8 cellular contexts compared by ENCODE assay signal in genomic region chr11:74398244-74399159, GRCh38. TPM values are rescaled to one million over a fixed set of nuclear protein-coding genes. Genes with fewer than 3 reads are reported as not detected.
DNase-seq lines count a peak whose midpoint lies in the region; ATAC-seq and TF ChIP-seq lines count a peak whose summit lies in the region.

PGM2L1 (minus strand) TSS chr11:74398433; CDS start chr11:74398161, 272 bp downstream.

- H3K36me3 ChIP-seq in smooth muscle cell (ENCODE audit: low read depth) = no peaks in the 10 kb centered on the region

- peak within 1 kb of the TSS; percentile 90 for H3K27ac ChIP-seq in caudate nucleus (ENCODE audit: low read depth, low read length)
- H3K27ac ChIP-seq in smooth muscle cell (ENCODE audit: low read depth) = peak within 1 kb of the TSS; percentile 64

- H3K4me3 Mint-ChIP-seq in WTC11 = peak within 1 kb of the TSS; percentile 99
- H3K4me3 Mint-ChIP-seq in immature natural killer cell = peak within 1 kb of the TSS; percentile 98 to 100 (median 99)

- in situ Hi-C loops in GM18951 (cut with MboI; ENCODE audit: low sequenced_read_pairs, unreplicated experiment) = no loop called here

- ATAC-seq in HG03175 (IDR thresholded peaks at IDR 0.05; ENCODE audit: unreplicated experiment) (peak; percentile 97), WTC11 (peak; percentile 89)

- CTCF ChIA-PET in WTC11 (lab: Charles Lee) = interaction anchor here (0.6 to 3.0 kb wide), 10 partner anchors 9 to 280 kb away, joined by 3 to 18 read pairs (median 4); partner anchors contain the start of gene LIPT2

- H3K36me3 Mint-ChIP-seq in WTC11 (no peaks in the 10 kb centered on the region), immature natural killer cell (peaks cover 0 to 5% (median 0%) of the 10 kb centered on the region in 3 donors)

- under 1% methylated on average over 55 of the region's 71 CpGs for WGBS in smooth muscle cell (ENCODE audit: low lambda C conversion rate)

- peak within 1 kb of the TSS; percentile 94 for H2AFZ ChIP-seq in smooth muscle cell (ENCODE audit: low read depth)

- peak; percentile 96 for DNase-seq in AG08396 (ENCODE audit: low spot score)
- peak; percentile 97 for DNase-seq in NCI-H2227 treated with DMSO at 0.1 percent for 48 hours (lab: John Stamatoyannopoulos, UW)
- peak; percentile 91 for DNase-seq in WTC11 (ENCODE audit: low spot score)
- DNase-seq in caudate nucleus (lab: John Stamatoyannopoulos, UW) = peak; percentile 57 to 98 (median 93)
- peak; percentile 91 to 94 (median 94) for DNase-seq in immature natural killer cell
- DNase-seq in smooth muscle cell (lab: John Stamatoyannopoulos, UW; ENCODE audit: unreplicated experiment) = peak; percentile 96

- peak within 1 kb of the TSS; percentile 97 for H3K4me2 ChIP-seq in smooth muscle cell

- POLR2A ChIA-PET in WTC11 (lab: Charles Lee) = interaction anchor here (0.6 to 1.3 kb wide), 9 partner anchors 9 to 801 kb away, joined by 3 to 7 read pairs (median 3); partner anchors contain the start of gene FAM168A

- peaks cover 15% of the 10 kb centered on the region for H3K4me1 Mint-ChIP-seq in WTC11
- peaks cover 10 to 19% of the 10 kb centered on the region in 2 donors for H3K4me1 Mint-ChIP-seq in immature natural killer cell

- H3K27me3 Mint-ChIP-seq in WTC11 (ENCODE audit: low read depth) (no peaks in the 10 kb centered on the region), immature natural killer cell (ENCODE audit: low read depth in 3 of 3) (peaks cover 2 to 5% (median 5%) of the 10 kb centered on the region in 3 donors)

- H3K4me1 ChIP-seq in smooth muscle cell (ENCODE audit: low read depth) = peaks cover 8% of the 10 kb centered on the region

- no peaks in the 10 kb centered on the region for H3F3A ChIP-seq in smooth muscle cell (ENCODE audit: low read depth)

- peak within 1 kb of the TSS; percentile 77 for H3K9ac ChIP-seq in smooth muscle cell (ENCODE audit: low read depth)

- H3K79me2 ChIP-seq in smooth muscle cell (ENCODE audit: low read depth) = peaks cover 8% of the 10 kb centered on the region

- H3K9me3 Mint-ChIP-seq in WTC11 = no peaks in the 10 kb centered on the region
- H3K9me3 Mint-ChIP-seq in immature natural killer cell = no peaks in the 10 kb centered on the region

- no peaks in the 10 kb centered on the region for H3K27me3 ChIP-seq in smooth muscle cell (ENCODE audit: low read depth)

- peak within 1 kb of the TSS; percentile 97 for H3K27ac Mint-ChIP-seq in WTC11
- peak within 1 kb of the TSS; percentile 82 to 99 (median 97) for H3K27ac Mint-ChIP-seq in immature natural killer cell

- TF ChIP-seq CTCF in WTC11 (IDR thresholded peaks at IDR 0.05) (no peak), smooth muscle cell (IDR thresholded peaks at IDR 0.05; ENCODE audit: borderline replicate concordance, insufficient read depth, poor library complexity, severe bottlenecking) (no peak)

- TF ChIP-seq POLR2A in GM18951 (IDR thresholded peaks at IDR 0.05; ENCODE audit: extremely low read depth, insufficient read depth, insufficient read length) = peak; percentile 71

- peaks cover 14% of the 10 kb centered on the region for H4K20me1 ChIP-seq in smooth muscle cell (ENCODE audit: low read depth)

- peak within 1 kb of the TSS; percentile 81 for H3K4me3 ChIP-seq in smooth muscle cell

- H3K9me3 ChIP-seq in smooth muscle cell (replicated peaks; ENCODE audit: low read depth) = no peaks in the 10 kb centered on the region

TF ChIP-seq in WTC11, 78 proteins besides CTCF, POLR2A, EP300 and RAD21:
- TF ChIP-seq ERG (CRISPR knock-in tag; IDR thresholded peaks at IDR 0.05) (no peak), ZNF121 (CRISPR knock-in tag; IDR thresholded peaks at IDR 0.05) (no peak), NR3C1 (CRISPR knock-in tag; conservative IDR thresholded peaks at IDR 0.05; ENCODE audit: low read depth) (no peak), SMAD3 (CRISPR knock-in tag; IDR thresholded peaks at IDR 0.05; ENCODE audit: borderline replicate concordance) (0 out of 2 replicates have a peak, but pooled peaks have one; percentile 38), ZNF138 (CRISPR knock-in tag; conservative IDR thresholded peaks at IDR 0.05) (no peak), SP1 (CRISPR knock-in tag; conservative IDR thresholded peaks at IDR 0.05) (0 out of 2 replicates have a peak, but pooled peaks have one; percentile 36)
- TF ChIP-seq, protein P1, sequence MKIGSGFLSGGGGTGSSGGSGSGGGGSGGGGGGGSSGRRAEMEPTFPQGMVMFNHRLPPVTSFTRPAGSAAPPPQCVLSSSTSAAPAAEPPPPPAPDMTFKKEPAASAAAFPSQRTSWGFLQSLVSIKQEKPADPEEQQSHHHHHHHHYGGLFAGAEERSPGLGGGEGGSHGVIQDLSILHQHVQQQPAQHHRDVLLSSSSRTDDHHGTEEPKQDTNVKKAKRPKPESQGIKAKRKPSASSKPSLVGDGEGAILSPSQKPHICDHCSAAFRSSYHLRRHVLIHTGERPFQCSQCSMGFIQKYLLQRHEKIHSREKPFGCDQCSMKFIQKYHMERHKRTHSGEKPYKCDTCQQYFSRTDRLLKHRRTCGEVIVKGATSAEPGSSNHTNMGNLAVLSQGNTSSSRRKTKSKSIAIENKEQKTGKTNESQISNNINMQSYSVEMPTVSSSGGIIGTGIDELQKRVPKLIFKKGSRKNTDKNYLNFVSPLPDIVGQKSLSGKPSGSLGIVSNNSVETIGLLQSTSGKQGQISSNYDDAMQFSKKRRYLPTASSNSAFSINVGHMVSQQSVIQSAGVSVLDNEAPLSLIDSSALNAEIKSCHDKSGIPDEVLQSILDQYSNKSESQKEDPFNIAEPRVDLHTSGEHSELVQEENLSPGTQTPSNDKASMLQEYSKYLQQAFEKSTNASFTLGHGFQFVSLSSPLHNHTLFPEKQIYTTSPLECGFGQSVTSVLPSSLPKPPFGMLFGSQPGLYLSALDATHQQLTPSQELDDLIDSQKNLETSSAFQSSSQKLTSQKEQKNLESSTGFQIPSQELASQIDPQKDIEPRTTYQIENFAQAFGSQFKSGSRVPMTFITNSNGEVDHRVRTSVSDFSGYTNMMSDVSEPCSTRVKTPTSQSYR (CRISPR knock-in tag; IDR thresholded peaks at IDR 0.05) = peak; percentile 68; the same call in 1 of the 2 replicates
- TF ChIP-seq, protein P2, sequence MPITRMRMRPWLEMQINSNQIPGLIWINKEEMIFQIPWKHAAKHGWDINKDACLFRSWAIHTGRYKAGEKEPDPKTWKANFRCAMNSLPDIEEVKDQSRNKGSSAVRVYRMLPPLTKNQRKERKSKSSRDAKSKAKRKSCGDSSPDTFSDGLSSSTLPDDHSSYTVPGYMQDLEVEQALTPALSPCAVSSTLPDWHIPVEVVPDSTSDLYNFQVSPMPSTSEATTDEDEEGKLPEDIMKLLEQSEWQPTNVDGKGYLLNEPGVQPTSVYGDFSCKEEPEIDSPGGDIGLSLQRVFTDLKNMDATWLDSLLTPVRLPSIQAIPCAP (CRISPR knock-in tag; IDR thresholded peaks at IDR 0.05) = no peak

RNA-seq across cellular contexts. Expression of gene PGM2L1, which starts in this region (rescaled TPM):
- total RNA-seq in WTC11 (2021) (23.1 to 34.1 TPM (median 24.8 TPM) in 3 replicates), smooth muscle cell (17.3 and 17.5 TPM in 2 replicates)
- polyA plus RNA-seq in immature natural killer cell (1 to 10 TPM; 2.7 to 4.7 (median 3.0) TPM), smooth muscle cell (6.5 and 6.7 TPM in 2 replicates)

Comparison
In these comparisons a context has a peak if more than half of its experiments do, and no peak if none do; other contexts are left out.
1. Peak in every context shown above with its lines: DNase-seq, ATAC-seq, H3K4me3 ChIP-seq and H3K27ac ChIP-seq.